Comparison of ENCODE assay signal across 10 cellular contexts in genomic region chr11:78168539-78169477, GRCh38. TPM values are rescaled to one million over a fixed set of nuclear protein-coding genes. Genes with fewer than 3 reads are reported as not detected.
DNase-seq lines count a peak whose midpoint lies in the region; ATAC-seq, FAIRE-seq and TF ChIP-seq lines count a peak whose summit lies in the region.
"Had no signal": no experiment of that assay in that cellular context is flagged by ENCODE, and none has a peak within 500 bp of the region (broad histone marks: within the 10 kb centered on the region; RNA-seq: fewer than 3 reads in every experiment).

No MANE protein-coding gene starts in this region.

- no peak overlapping the region for H3K4me3 ChIP-seq in LNCaP clone FGC (ENCODE audit: low read depth, low read length)
- no peak overlapping the region for H3K4me3 ChIP-seq in endothelial cell of umbilical vein (replicated peaks in 1 of 3; ENCODE audit: insufficient read depth in 1 of 3, low read depth in 1 of 3, low read length in 3 of 3)
- peak overlapping the region; percentile 19 for H3K4me3 ChIP-seq in thoracic aorta

- CTCF ChIA-PET in endothelial cell of umbilical vein (lab: Charles Lee), result no interaction called here

- intact Hi-C loops in endothelial cell of umbilical vein (cut with micrococcal nuclease), result no loop called here

- H3K27ac Mint-ChIP-seq in natural killer cell treated with Interleukin-12 subunit alpha and Interleukin-12 subunit beta and Interleukin-15 and Interleukin-18, amount 100 ng/mL, for 72 hours, result no peak overlapping the region
- no peak overlapping the region for H3K27ac Mint-ChIP-seq in stimulated activated memory B cell treated with anti-CD40 and anti-IgM and Interleukin-4, amounts not matched to agents 10 μg/mL and 1 μg/mL and 100 μg/mL, for 72 hours

- H3K27me3 ChIP-seq in endothelial cell of umbilical vein (ENCODE audit: control insufficient read depth in 2 of 2, insufficient read depth in 2 of 2, low read length in 2 of 2) (no peaks in the 10 kb centered on the region), thoracic aorta (replicated peaks; ENCODE audit: insufficient read depth) (no peaks in the 10 kb centered on the region)

- peak; percentile 88 for DNase-seq in LNCaP clone FGC (ENCODE audit: low read depth)
- peak; percentile 88 for DNase-seq in endothelial cell of umbilical vein (ENCODE audit: low read depth, low spot score)
- peak; percentile 42 to 84 for DNase-seq in lung microvascular endothelial cell (ENCODE audit: low read depth in 2 of 2)
- peak; percentile 89 for DNase-seq in thoracic aorta (ENCODE audit: low spot score)
- DNase-seq in natural killer cell treated with Interleukin-12 subunit alpha and Interleukin-12 subunit beta and Interleukin-15 and Interleukin-18, amount 100 ng/mL, for 72 hours (ENCODE audit: low spot score), result no peak
- DNase-seq in GM20000 (ENCODE audit: low spot score), result no peak
- no peak for DNase-seq in activated T-cell treated with anti-CD3 and anti-CD28 coated beads, Interleukin-2, amount 50 U/mL, for 48 hours
- DNase-seq: NCI-H1105 treated with DMSO at 0.1 percent for 48 hours; stimulated activated CD4-positive, alpha-beta T cell treated with anti-CD3 and anti-CD28 coated beads, Interleukin-2, amount 100 ng/mL, for 48 hours had no signal

- H3K27me3 Mint-ChIP-seq in natural killer cell treated with Interleukin-12 subunit alpha and Interleukin-12 subunit beta and Interleukin-15 and Interleukin-18, amount 100 ng/mL, for 72 hours, result no peaks in the 10 kb centered on the region
- H3K27me3 Mint-ChIP-seq in stimulated activated memory B cell treated with anti-CD40 and anti-IgM and Interleukin-4, amounts not matched to agents 10 μg/mL and 1 μg/mL and 100 μg/mL, for 72 hours, result no peaks in the 10 kb centered on the region

- peaks cover 0 to 7% of the 10 kb centered on the region in 2 experiments for H3K36me3 ChIP-seq in endothelial cell of umbilical vein (ENCODE audit: control insufficient read depth in 2 of 2, extremely low read depth in 1 of 2, insufficient read depth in 2 of 2, low read length in 2 of 2)
- H3K36me3 ChIP-seq in thoracic aorta, result peaks cover 15% of the 10 kb centered on the region

- no peaks in the 10 kb centered on the region for H3K79me2 ChIP-seq in endothelial cell of umbilical vein (ENCODE audit: control insufficient read depth, insufficient read depth, low read length)

- H3K36me3 Mint-ChIP-seq in natural killer cell treated with Interleukin-12 subunit alpha and Interleukin-12 subunit beta and Interleukin-15 and Interleukin-18, amount 100 ng/mL, for 72 hours, result no peaks in the 10 kb centered on the region
- H3K36me3 Mint-ChIP-seq in stimulated activated memory B cell treated with anti-CD40 and anti-IgM and Interleukin-4, amounts not matched to agents 10 μg/mL and 1 μg/mL and 100 μg/mL, for 72 hours, result peaks cover 10% of the 10 kb centered on the region

- no peak overlapping the region for H3K4me2 ChIP-seq in endothelial cell of umbilical vein (ENCODE audit: insufficient read depth, low read length)

- no peaks in the 10 kb centered on the region for H3K9me3 Mint-ChIP-seq in natural killer cell treated with Interleukin-12 subunit alpha and Interleukin-12 subunit beta and Interleukin-15 and Interleukin-18, amount 100 ng/mL, for 72 hours
- no peaks in the 10 kb centered on the region for H3K9me3 Mint-ChIP-seq in stimulated activated memory B cell treated with anti-CD40 and anti-IgM and Interleukin-4, amounts not matched to agents 10 μg/mL and 1 μg/mL and 100 μg/mL, for 72 hours

- no peaks in the 10 kb centered on the region for H4K20me1 ChIP-seq in endothelial cell of umbilical vein (replicated peaks; ENCODE audit: control insufficient read depth, extremely low read depth, insufficient read depth, low read length)

- H3K9ac ChIP-seq in endothelial cell of umbilical vein (replicated peaks; ENCODE audit: extremely low read depth, insufficient read depth, low read length), result peak overlapping the region; percentile 36

- no peak for TF ChIP-seq CTCF in LNCaP clone FGC (IDR thresholded peaks at IDR 0.05; ENCODE audit: control insufficient read depth, extremely low read depth, insufficient read depth)
- TF ChIP-seq CTCF in endothelial cell of umbilical vein (IDR thresholded peaks at IDR 0.05; ENCODE audit: extremely low read depth in 1 of 2, insufficient read depth in 1 of 2, low read depth in 1 of 2, low read length in 2 of 2), result no peak
- no peak for TF ChIP-seq CTCF in thoracic aorta (IDR thresholded peaks at IDR 0.05)
- no peak for TF ChIP-seq CTCF in GM20000 (IDR thresholded peaks at IDR 0.05; ENCODE audit: extremely low read depth, missing control alignments)

- no TSS peak for BruUV-seq in endothelial cell of umbilical vein (replicated peaks; lab: Mats Ljungman, UMichigan)

- H3K4me1 ChIP-seq in endothelial cell of umbilical vein (ENCODE audit: control insufficient read depth, extremely low read depth, insufficient read depth, low read length) (peaks cover 12% of the 10 kb centered on the region), thoracic aorta (ENCODE audit: control insufficient read depth in 1 of 2, low read depth in 2 of 2) (peaks cover 15 to 65% of the 10 kb centered on the region in 2 donors)

- H3K9me3 ChIP-seq in endothelial cell of umbilical vein (replicated peaks; ENCODE audit: control insufficient read depth, insufficient read depth, low read length) (no peaks in the 10 kb centered on the region), thoracic aorta (no peaks in the 10 kb centered on the region)

- H3K4me1 Mint-ChIP-seq in natural killer cell treated with Interleukin-12 subunit alpha and Interleukin-12 subunit beta and Interleukin-15 and Interleukin-18, amount 100 ng/mL, for 72 hours (ENCODE audit: low read depth in 2 of 2), result no peaks in the 10 kb centered on the region
- H3K4me1 Mint-ChIP-seq in stimulated activated memory B cell treated with anti-CD40 and anti-IgM and Interleukin-4, amounts not matched to agents 10 μg/mL and 1 μg/mL and 100 μg/mL, for 72 hours, result no peaks in the 10 kb centered on the region

- ATAC-seq in thoracic aorta (ENCODE audit: insufficient number of reproducible peaks, low FRiP score, low read depth), result peak; percentile 96
- ATAC-seq in natural killer cell treated with Interleukin-12 subunit alpha and Interleukin-12 subunit beta and Interleukin-15 and Interleukin-18, amount 100 ng/mL, for 72 hours, result no peak
- ATAC-seq in stimulated activated memory B cell treated with anti-CD40 and anti-IgM and Interleukin-4, amounts not matched to agents 10 μg/mL and 1 μg/mL and 100 μg/mL, for 72 hours, result no peak

- H2AFZ ChIP-seq in endothelial cell of umbilical vein (ENCODE audit: low read depth, low read length), result peak overlapping the region; percentile 91

- dilution Hi-C loops in endothelial cell of umbilical vein (cut with MboI; ENCODE audit: extremely low pct_ligation_motif_present, low sequenced_read_pairs), result no loop called here

- peak; percentile 83 for FAIRE-seq in endothelial cell of umbilical vein (lab: Jason Lieb, UNC)

- no peaks in the 10 kb centered on the region for H3K9me1 ChIP-seq in endothelial cell of umbilical vein (replicated peaks; ENCODE audit: control insufficient read depth, extremely low read depth, insufficient read depth, low read length)

- no peak overlapping the region for H3K4me3 Mint-ChIP-seq in natural killer cell treated with Interleukin-12 subunit alpha and Interleukin-12 subunit beta and Interleukin-15 and Interleukin-18, amount 100 ng/mL, for 72 hours
- no peak overlapping the region for H3K4me3 Mint-ChIP-seq in stimulated activated memory B cell treated with anti-CD40 and anti-IgM and Interleukin-4, amounts not matched to agents 10 μg/mL and 1 μg/mL and 100 μg/mL, for 72 hours

- H3K27ac ChIP-seq in endothelial cell of umbilical vein (ENCODE audit: insufficient read depth, low read depth, low read length) (peak overlapping the region; percentile 46), thoracic aorta (peak overlapping the region; percentile 91 to 96)

- POLR2A ChIA-PET in endothelial cell of umbilical vein (lab: Charles Lee), result interaction anchor here (0.5 kb wide), 1 partner anchor 80 kb away, joined by 4 read pairs; no protein-coding TSS in a partner anchor

- TF ChIP-seq POLR2A in endothelial cell of umbilical vein (IDR thresholded peaks at IDR 0.05; ENCODE audit: low read depth, low read length), result no peak

RNA-seq across cellular contexts. Expression of gene KCTD21, which starts 19.6 kb away (rescaled TPM):
- total RNA-seq in endothelial cell of umbilical vein (8.5 and 9.5 TPM in 2 replicates), lung microvascular endothelial cell (4.1 and 5.2 TPM in 2 replicates), thoracic aorta (10 to 100 TPM in 1 of 2 donors, 1 to 10 TPM in 1; 9.1 to 13.7 TPM)
- 11.9 and 16.0 TPM in 2 replicates for polyA plus RNA-seq in endothelial cell of umbilical vein
- polyA plus RNA-seq in endothelial cell of umbilical vein (2011; cell fraction: cytosol; rRNA removed), result 12.0 and 13.0 TPM in 2 replicates
- 7.3 and 8.5 TPM in 2 replicates for polyA plus RNA-seq in endothelial cell of umbilical vein (2011; cell fraction: nucleus; rRNA removed)
- 9.8 and 10.6 TPM in 2 replicates for polyA plus RNA-seq in endothelial cell of umbilical vein (2012)
- 32.9 and 37.1 TPM in 2 replicates for polyA minus RNA-seq in endothelial cell of umbilical vein
- 1.1 TPM for polyA minus RNA-seq in endothelial cell of umbilical vein (2011; cell fraction: cytosol; rRNA and poly(A)+ RNA removed)
- polyA minus RNA-seq in endothelial cell of umbilical vein (2011; cell fraction: nucleus; rRNA and poly(A)+ RNA removed), result 5.8 and 6.3 TPM in 2 replicates
- 1 to 10 TPM; 3.6 to 9.4 TPM for total RNA-seq in natural killer cell treated with Interleukin-12 subunit alpha and Interleukin-12 subunit beta and Interleukin-15 and Interleukin-18, amount 100 ng/mL, for 72 hours

RNA-seq across cellular contexts. Expression of gene USP35, which starts 19.9 kb away (rescaled TPM):
- total RNA-seq in endothelial cell of umbilical vein (10.3 and 12.4 TPM in 2 replicates), lung microvascular endothelial cell (3.9 and 5.2 TPM in 2 replicates), thoracic aorta (10 to 100 TPM; 38.8 to 44.1 TPM)
- polyA plus RNA-seq in endothelial cell of umbilical vein, result 8.9 and 9.1 TPM in 2 replicates
- polyA plus RNA-seq in endothelial cell of umbilical vein (2011; cell fraction: cytosol; rRNA removed), result 4.4 and 6.4 TPM in 2 replicates
- 44.1 and 44.9 TPM in 2 replicates for polyA plus RNA-seq in endothelial cell of umbilical vein (2011; cell fraction: nucleus; rRNA removed)
- polyA plus RNA-seq in endothelial cell of umbilical vein (2012), result 7.5 and 11.9 TPM in 2 replicates
- polyA minus RNA-seq in endothelial cell of umbilical vein, result 9.9 and 12.7 TPM in 2 replicates
- polyA minus RNA-seq in endothelial cell of umbilical vein (2011; cell fraction: cytosol; rRNA and poly(A)+ RNA removed), result 1.8 TPM
- 14.0 and 14.3 TPM in 2 replicates for polyA minus RNA-seq in endothelial cell of umbilical vein (2011; cell fraction: nucleus; rRNA and poly(A)+ RNA removed)
- total RNA-seq in natural killer cell treated with Interleukin-12 subunit alpha and Interleukin-12 subunit beta and Interleukin-15 and Interleukin-18, amount 100 ng/mL, for 72 hours, result 1 to 10 TPM; 7.2 to 7.9 TPM

RNA-seq across cellular contexts. Expression of gene ALG8, which starts 29.4 kb away (rescaled TPM):
- total RNA-seq in endothelial cell of umbilical vein (38.1 and 43.9 TPM in 2 replicates), lung microvascular endothelial cell (23.5 and 30.6 TPM in 2 replicates), thoracic aorta (10 to 100 TPM; 19.5 to 26.3 TPM)
- polyA plus RNA-seq in endothelial cell of umbilical vein, result 35.2 and 48.2 TPM in 2 replicates
- polyA plus RNA-seq in endothelial cell of umbilical vein (2011; cell fraction: cytosol; rRNA removed), result 31.7 and 31.8 TPM in 2 replicates
- polyA plus RNA-seq in endothelial cell of umbilical vein (2011; cell fraction: nucleus; rRNA removed), result 37.9 and 48.0 TPM in 2 replicates
- polyA plus RNA-seq in endothelial cell of umbilical vein (2012), result 29.1 and 39.5 TPM in 2 replicates
- polyA minus RNA-seq in endothelial cell of umbilical vein, result 65.5 and 68.3 TPM in 2 replicates
- 48.7 TPM for polyA minus RNA-seq in endothelial cell of umbilical vein (2011; cell fraction: cytosol; rRNA and poly(A)+ RNA removed)
- polyA minus RNA-seq in endothelial cell of umbilical vein (2011; cell fraction: nucleus; rRNA and poly(A)+ RNA removed), result 25.1 and 46.2 TPM in 2 replicates
- 10 to 100 TPM; 52.3 to 87.2 TPM for total RNA-seq in natural killer cell treated with Interleukin-12 subunit alpha and Interleukin-12 subunit beta and Interleukin-15 and Interleukin-18, amount 100 ng/mL, for 72 hours

Comparison
In these comparisons a context has a peak if more than half of its experiments do, and no peak if none do; other contexts are left out.
1. DNase-seq: peak in LNCaP clone FGC (single experiment), endothelial cell of umbilical vein (single experiment), lung microvascular endothelial cell (2 of 2) and thoracic aorta (single experiment); none in natural killer cell treated with Interleukin-12 subunit alpha and Interleukin-12 subunit beta and Interleukin-15 and Interleukin-18, amount 100 ng/mL, for 72 hours (single experiment), GM20000 (single experiment) and activated T-cell treated with anti-CD3 and anti-CD28 coated beads, Interleukin-2, amount 50 U/mL, for 48 hours (0 of 2).